ENCODE assay signal across 8 cellular contexts in the genomic region with DNA sequence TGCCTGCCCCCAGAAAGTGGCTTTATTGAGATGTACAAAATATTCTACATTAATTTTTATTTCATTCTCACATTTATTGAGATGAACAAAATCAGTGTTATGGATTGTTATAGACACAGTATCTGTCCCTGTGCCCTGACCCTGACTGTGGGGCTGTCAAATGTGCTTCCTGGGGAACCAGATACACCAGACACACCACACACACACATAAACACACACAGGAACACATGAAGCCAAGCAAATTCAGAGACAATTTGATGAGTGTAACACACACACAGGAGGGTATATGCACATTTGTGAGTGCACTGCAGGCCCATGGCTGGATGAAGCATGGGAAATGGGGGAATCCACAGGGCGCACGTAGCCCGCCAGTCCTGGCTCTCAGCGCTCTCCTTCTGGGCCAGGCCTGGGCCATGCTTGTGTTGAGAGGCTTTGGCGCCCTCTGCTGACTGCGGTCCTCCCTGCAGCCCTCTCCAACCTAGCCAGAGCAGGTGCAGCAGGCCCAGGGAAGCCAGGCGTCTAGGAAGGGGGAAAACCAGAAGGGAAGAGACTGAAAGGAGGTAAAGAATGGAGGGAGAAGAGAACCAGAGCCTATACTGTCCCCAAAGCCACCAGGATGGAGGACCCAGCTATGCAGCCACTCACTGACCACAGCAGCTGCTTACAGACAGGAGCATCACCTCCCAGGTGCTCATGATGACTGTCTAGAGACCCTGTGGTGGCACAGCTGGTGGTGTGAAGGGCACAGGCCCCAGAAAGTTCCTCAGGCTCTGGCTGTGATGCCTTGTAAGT. TPM values are rescaled to one million over a fixed set of nuclear protein-coding genes. Genes with fewer than 3 reads are reported as not detected.
DNase-seq lines count a peak whose midpoint lies in the region; ATAC-seq and TF ChIP-seq lines count a peak whose summit lies in the region.

No MANE protein-coding gene starts in this region.

- no peaks in the 10 kb centered on the region for H3K9me3 ChIP-seq in Caco-2

- peaks cover 11% of the 10 kb centered on the region for H3K9me3 Mint-ChIP-seq in Caco-2 (ENCODE audit: unreplicated experiment)

- H3K27me3 ChIP-seq in Caco-2 (replicated peaks; ENCODE audit: control insufficient read depth, insufficient read depth, low read length): no peaks in the 10 kb centered on the region

- H3K4me1 ChIP-seq in Caco-2: no peaks in the 10 kb centered on the region

- ATAC-seq in HG03432 (IDR thresholded peaks at IDR 0.05; ENCODE audit: unreplicated experiment): no peak

- CTCF ChIA-PET in Caco-2 (lab: Charles Lee): interaction anchor here (5.2 kb wide), 1 partner anchor 34 kb away, joined by 31 read pairs; a partner anchor contains a TSS

- DNase-seq in Caco-2: peak; percentile 70 to 83
- DNase-seq in GOT3 (lab: John Stamatoyannopoulos, UW): peak; percentile 43
- peak; percentile 68 for DNase-seq in NCI-H2171 treated with DMSO at 0.1 percent for 48 hours (lab: John Stamatoyannopoulos, UW)
- DNase-seq in activated CD4-positive, CD25-positive, alpha-beta regulatory T cell treated with anti-CD3 and anti-CD28 coated beads, Interleukin-2, amount 50 U/mL, for 16 hours (ENCODE audit: low read depth, low spot score): peak; percentile 46
- DNase-seq in cardiac fibroblast (ENCODE audit: low read depth in 2 of 2): peak; percentile 80 to 81
- peak; percentile 74 for DNase-seq in kidney tubule cell (ENCODE audit: low spot score)
- peak; percentile 84 for DNase-seq in stimulated activated CD4-positive, alpha-beta T cell treated with anti-CD3 and anti-CD28 coated beads, Interleukin-2, amount 100 ng/mL, for 48 hours

- no peaks in the 10 kb centered on the region for H3K36me3 ChIP-seq in Caco-2 (ENCODE audit: control insufficient read depth, insufficient read depth, low read length)

- H3K27me3 Mint-ChIP-seq in Caco-2 (ENCODE audit: insufficient read depth, unreplicated experiment): peaks cover 5% of the 10 kb centered on the region

- POLR2A ChIA-PET in Caco-2 (lab: Charles Lee): no interaction called here

- no peak overlapping the region for H3K4me3 Mint-ChIP-seq in Caco-2 (ENCODE audit: unreplicated experiment)

- H3K27ac Mint-ChIP-seq in Caco-2 (ENCODE audit: unreplicated experiment): no peak overlapping the region

- TF ChIP-seq CTCF in Caco-2 (IDR thresholded peaks at IDR 0.05; ENCODE audit: insufficient read depth in 1 of 2, low read depth in 1 of 2, low read length in 1 of 2, severe bottlenecking in 1 of 2, unreplicated experiment in 1 of 2): peak; percentile 91 to 92
- peak; percentile 97 for TF ChIP-seq CTCF in cardiac fibroblast (IDR thresholded peaks at IDR 0.05; ENCODE audit: low read depth, low read length)

- intact Hi-C loops in Caco-2 (cut with micrococcal nuclease; ENCODE audit: unreplicated experiment): loop anchor here (1.0 kb wide), 1 partner anchor 34 kb away; no protein-coding TSS in a partner anchor

- H3K4me1 Mint-ChIP-seq in Caco-2 (ENCODE audit: low read depth, unreplicated experiment): no peaks in the 10 kb centered on the region

- H3K36me3 Mint-ChIP-seq in Caco-2 (ENCODE audit: insufficient read depth, unreplicated experiment): no peaks in the 10 kb centered on the region

- BruUV-seq in Caco-2 (replicated peaks; lab: Mats Ljungman, UMichigan): no TSS peak

- H3K4me3 ChIP-seq in Caco-2 (ENCODE audit: low read depth, low read length) (no peak overlapping the region), cardiac fibroblast (replicated peaks in 1 of 2; ENCODE audit: low read depth in 2 of 2, low read length in 2 of 2) (no peak overlapping the region)

RNA-seq across cellular contexts. Expression of a gene that starts 18.0 kb away (rescaled TPM):
- total RNA-seq in Caco-2 (2022): 1.3 and 3.7 TPM in 2 replicates

RNA-seq across cellular contexts. Expression of a gene that starts 34.9 kb away (rescaled TPM):
- not detected in 2 replicates for total RNA-seq in Caco-2 (2022)
